Comparison of ENCODE assay signal across 16 cellular contexts in genomic region chr15:72760590-72761260, GRCh38. TPM values are rescaled to one million over a fixed set of nuclear protein-coding genes. Genes with fewer than 3 reads are reported as not detected.
DNase-seq lines count a peak whose midpoint lies in the region; ATAC-seq, FAIRE-seq and TF ChIP-seq lines count a peak whose summit lies in the region.
"Had no signal": no experiment of that assay in that cellular context is flagged by ENCODE, and none has a peak within 500 bp of the region (broad histone marks: within the 10 kb centered on the region; RNA-seq: fewer than 3 reads in every experiment).

No MANE protein-coding gene starts in this region.

- WGBS in pancreas, 2 donors, result 48 to 55% methylated on average over 5 of the region's 5 CpGs

- no peaks in the 10 kb centered on the region for H3K27me3 Mint-ChIP-seq in activated T-cell treated with anti-CD3 and anti-CD28 coated beads, Interleukin-2, amount 50 U/mL, for 24 hours
- H3K27me3 Mint-ChIP-seq in activated CD4-positive, alpha-beta memory T cell treated with anti-CD3 and anti-CD28 coated beads, Interleukin-2, amount 10 ng/mL, durations not matched to agents 7 days and 5 days, result no peaks in the 10 kb centered on the region
- H3K27me3 Mint-ChIP-seq: B cell had no signal

- ATAC-seq in pancreas (peak; percentile 91 to 94 (median 94)), HG02798 (IDR thresholded peaks at IDR 0.05; ENCODE audit: poor library complexity, unreplicated experiment) (no peak)
- ATAC-seq: CD8-positive, alpha-beta T cell; HCT116 had no signal

- peaks cover 95% of the 10 kb centered on the region for H3K36me3 Mint-ChIP-seq in activated T-cell treated with anti-CD3 and anti-CD28 coated beads, Interleukin-2, amount 50 U/mL, for 24 hours (ENCODE audit: low read depth)
- H3K36me3 Mint-ChIP-seq in activated CD4-positive, alpha-beta memory T cell treated with anti-CD3 and anti-CD28 coated beads, Interleukin-2, amount 10 ng/mL, durations not matched to agents 7 days and 5 days (ENCODE audit: low read depth), result peaks cover 83% of the 10 kb centered on the region

- peaks cover 4 to 17% (median 4%) of the 10 kb centered on the region in 3 donors for H3K4me1 ChIP-seq in pancreas

- no peak overlapping the region for H3K4me3 ChIP-seq in pancreas
- H3K4me3 ChIP-seq: BLaER1 treated with 17β-estradiol and CSF1 and Interleukin-3, amounts not matched to agents 10 nM and 100 nM had no signal

- no peaks in the 10 kb centered on the region for H3K9me3 ChIP-seq in pancreas
- H3K9me3 ChIP-seq: BLaER1 treated with 17β-estradiol and CSF1 and Interleukin-3, amounts not matched to agents 10 nM and 100 nM had no signal

- H3K36me3 ChIP-seq in pancreas, result peaks cover under 1 to 3% (median 2%) of the 10 kb centered on the region in 3 donors

- peak overlapping the region; percentile 39 to 91 (median 73) for H3K27ac ChIP-seq in pancreas
- H3K27ac ChIP-seq: BLaER1 treated with 17β-estradiol and CSF1 and Interleukin-3, amounts not matched to agents 10 nM and 100 nM; HL-60 had no signal

- CTCF ChIA-PET in activated CD4-positive, alpha-beta memory T cell treated with anti-CD3 and anti-CD28 coated beads, Interleukin-2, amount 10 ng/mL, durations not matched to agents 7 days and 5 days (lab: Charles Lee), result interaction anchor here (1.3 kb wide), 1 partner anchor 12 kb away, joined by 4 read pairs; no protein-coding TSS in a partner anchor

- FAIRE-seq in pancreas (lab: Jason Lieb, UNC), result no peak

- no peaks in the 10 kb centered on the region for H3K9me3 Mint-ChIP-seq in activated T-cell treated with anti-CD3 and anti-CD28 coated beads, Interleukin-2, amount 50 U/mL, for 24 hours
- no peaks in the 10 kb centered on the region for H3K9me3 Mint-ChIP-seq in activated CD4-positive, alpha-beta memory T cell treated with anti-CD3 and anti-CD28 coated beads, Interleukin-2, amount 10 ng/mL, durations not matched to agents 7 days and 5 days
- H3K9me3 Mint-ChIP-seq: CD8-positive, alpha-beta T cell had no signal

- H3K4me3 Mint-ChIP-seq in activated T-cell treated with anti-CD3 and anti-CD28 coated beads, Interleukin-2, amount 50 U/mL, for 24 hours, result no peak overlapping the region
- H3K4me3 Mint-ChIP-seq in activated CD4-positive, alpha-beta memory T cell treated with anti-CD3 and anti-CD28 coated beads, Interleukin-2, amount 10 ng/mL, durations not matched to agents 7 days and 5 days, result no peak overlapping the region
- H3K4me3 Mint-ChIP-seq: B cell; CD8-positive, alpha-beta T cell had no signal

- TF ChIP-seq CTCF in pancreas (IDR thresholded peaks at IDR 0.05), result no peak

- peak overlapping the region; percentile 81 for H3K27ac Mint-ChIP-seq in activated T-cell treated with anti-CD3 and anti-CD28 coated beads, Interleukin-2, amount 50 U/mL, for 24 hours
- H3K27ac Mint-ChIP-seq in activated CD4-positive, alpha-beta memory T cell treated with anti-CD3 and anti-CD28 coated beads, Interleukin-2, amount 10 ng/mL, durations not matched to agents 7 days and 5 days, result peak overlapping the region; percentile 67
- H3K27ac Mint-ChIP-seq: CD8-positive, alpha-beta T cell had no signal

- POLR2A ChIA-PET in activated CD4-positive, alpha-beta memory T cell treated with anti-CD3 and anti-CD28 coated beads, Interleukin-2, amount 10 ng/mL, durations not matched to agents 7 days and 5 days (lab: Charles Lee), result interaction anchor here (1.5 kb wide), 1 partner anchor 23 kb away, joined by 6 read pairs; the partner anchor contains the start of gene ADPGK

- no peak for DNase-seq in activated T-cell treated with anti-CD3 and anti-CD28 coated beads, Interleukin-2, amount 50 U/mL, for 24 hours
- no peak for DNase-seq in activated T-cell treated with anti-CD3 and anti-CD28 coated beads, Interleukin-2, amount 50 U/mL, for 48 hours
- DNase-seq in activated CD4-positive, alpha-beta memory T cell treated with anti-CD3 and anti-CD28 coated beads, Interleukin-2, amount 10 ng/mL, durations not matched to agents 7 days and 5 days, result no peak
- DNase-seq in pancreas, result peak in 4 of 6 donors; percentile 68 to 89 (median 79)
- no peak for DNase-seq in OCI-M2 (lab: John Stamatoyannopoulos, UW; ENCODE audit: unreplicated experiment)
- DNase-seq: Calu3; CD8-positive, alpha-beta T cell; DMS79 treated with DMSO at 0.1 percent for 48 hours; GF-D8; GOT3; H7 had no signal

- H3K4me1 Mint-ChIP-seq in activated T-cell treated with anti-CD3 and anti-CD28 coated beads, Interleukin-2, amount 50 U/mL, for 24 hours (ENCODE audit: low read depth), result peaks cover 15% of the 10 kb centered on the region
- peaks cover 41% of the 10 kb centered on the region for H3K4me1 Mint-ChIP-seq in activated CD4-positive, alpha-beta memory T cell treated with anti-CD3 and anti-CD28 coated beads, Interleukin-2, amount 10 ng/mL, durations not matched to agents 7 days and 5 days
- H3K4me1 Mint-ChIP-seq: B cell had no signal

- intact Hi-C loops in pancreas (cut with DNase I), result no loop called here

- H3K27me3 ChIP-seq in pancreas, result no peaks in the 10 kb centered on the region
- H3K27me3 ChIP-seq: BLaER1 treated with 17β-estradiol and CSF1 and Interleukin-3, amounts not matched to agents 10 nM and 100 nM had no signal

RNA-seq across cellular contexts. Expression of gene ADPGK, which starts 22.8 kb away (rescaled TPM):
- total RNA-seq in activated CD4-positive, alpha-beta memory T cell treated with anti-CD3 and anti-CD28 coated beads, Interleukin-2, amount 10 ng/mL, durations not matched to agents 7 days and 5 days, result 10 to 100 TPM; 83.6 to 84.7 TPM
- total RNA-seq in pancreas, result 10 to 100 TPM; 22.9 to 32.9 (median 25.6) TPM
- 10 to 100 TPM; 32.6 to 43.3 TPM for polyA plus RNA-seq in pancreas

Comparison
In these comparisons a context has a peak if more than half of its experiments do, and no peak if none do; other contexts are left out.
1. DNase-seq: peak in pancreas (4 of 6); none in activated T-cell treated with anti-CD3 and anti-CD28 coated beads, Interleukin-2, amount 50 U/mL, for 24 hours (single experiment), activated T-cell treated with anti-CD3 and anti-CD28 coated beads, Interleukin-2, amount 50 U/mL, for 48 hours (0 of 2), activated CD4-positive, alpha-beta memory T cell treated with anti-CD3 and anti-CD28 coated beads, Interleukin-2, amount 10 ng/mL, durations not matched to agents 7 days and 5 days (single experiment) and OCI-M2 (single experiment).